Comparison of ENCODE assay signal across 1 cellular context in genomic region chr3:178059836-178060235, GRCh38.
TF ChIP-seq lines count a peak whose summit lies in the region.

No MANE protein-coding gene starts in this region.

TF ChIP-seq in IMR-90, 13 proteins besides CTCF, POLR2A, EP300 and RAD21 (continued from another document):
- TF ChIP-seq ELK1 (IDR thresholded peaks at IDR 0.05; ENCODE audit: borderline replicate concordance, low read depth, low read length) (no peak), SMC3 (IDR thresholded peaks at IDR 0.05; ENCODE audit: low read depth, low read length) (no peak), NFE2L2 (IDR thresholded peaks at IDR 0.05; ENCODE audit: low read depth, low read length) (no peak), BHLHE40 (IDR thresholded peaks at IDR 0.05; ENCODE audit: low read depth, low read length) (no peak), RCOR1 (IDR thresholded peaks at IDR 0.05; ENCODE audit: insufficient replicate concordance, low read length) (no peak), FOS (IDR thresholded peaks at IDR 0.05; ENCODE audit: low read depth, low read length) (no peak)
- TF ChIP-seq, protein P1, sequence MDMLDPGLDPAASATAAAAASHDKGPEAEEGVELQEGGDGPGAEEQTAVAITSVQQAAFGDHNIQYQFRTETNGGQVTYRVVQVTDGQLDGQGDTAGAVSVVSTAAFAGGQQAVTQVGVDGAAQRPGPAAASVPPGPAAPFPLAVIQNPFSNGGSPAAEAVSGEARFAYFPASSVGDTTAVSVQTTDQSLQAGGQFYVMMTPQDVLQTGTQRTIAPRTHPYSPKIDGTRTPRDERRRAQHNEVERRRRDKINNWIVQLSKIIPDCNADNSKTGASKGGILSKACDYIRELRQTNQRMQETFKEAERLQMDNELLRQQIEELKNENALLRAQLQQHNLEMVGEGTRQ (IDR thresholded peaks at IDR 0.05; ENCODE audit: low read depth, low read length), result no peak
TF ChIP-seq in IMR-90: peak in this region for 0.
